8 cellular contexts compared by ENCODE assay signal in the genomic region with DNA sequence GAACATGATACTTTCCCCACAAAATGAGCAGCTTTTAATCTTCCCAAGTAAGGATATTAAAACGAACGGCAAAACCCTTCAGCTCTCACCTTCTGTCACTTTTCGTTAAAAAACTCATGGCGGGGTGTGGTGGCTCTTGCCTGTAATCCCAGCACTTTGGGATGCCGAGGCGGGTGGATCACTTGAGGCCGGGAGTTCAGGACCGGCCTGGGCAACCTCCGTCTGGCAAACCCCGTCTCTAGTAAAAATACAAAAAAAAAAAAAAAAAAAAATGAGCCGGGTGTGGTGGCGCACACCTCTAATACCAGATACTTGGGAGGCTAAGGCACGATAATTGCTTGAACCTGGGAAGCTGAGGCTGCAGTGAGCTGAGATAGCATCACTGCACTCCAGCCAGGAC. TPM values are rescaled to one million over a fixed set of nuclear protein-coding genes. Genes with fewer than 3 reads are reported as not detected.
DNase-seq lines count a peak whose midpoint lies in the region; ATAC-seq and TF ChIP-seq lines count a peak whose summit lies in the region.

No MANE protein-coding gene starts in this region.

- H2AFZ ChIP-seq in fibroblast of lung (ENCODE audit: low read length) (no peak overlapping the region), parathyroid adenoma (no peak overlapping the region)

- H3K9ac ChIP-seq in fibroblast of lung (ENCODE audit: insufficient read depth, low read length) (peak overlapping the region; percentile 94), parathyroid adenoma (peak overlapping the region; percentile 91)

- H3K36me3 Mint-ChIP-seq in Caco-2 (ENCODE audit: insufficient read depth, unreplicated experiment) = peaks cover 50% of the 10 kb centered on the region

- ATAC-seq in HG02798 (IDR thresholded peaks at IDR 0.05; ENCODE audit: poor library complexity, unreplicated experiment) (no peak), omental fat pad (ENCODE audit: low FRiP score) (no peak)

- H3K36me3 ChIP-seq in Caco-2 (ENCODE audit: control insufficient read depth, insufficient read depth, low read length) (peaks cover 15% of the 10 kb centered on the region), fibroblast of lung (ENCODE audit: control insufficient read depth, insufficient read depth, low read length) (peaks cover 29% of the 10 kb centered on the region), parathyroid adenoma (ENCODE audit: control insufficient read depth, insufficient read depth, low read length) (no peaks in the 10 kb centered on the region)

- H3K27me3 ChIP-seq in Caco-2 (replicated peaks; ENCODE audit: control insufficient read depth, insufficient read depth, low read length) (no peaks in the 10 kb centered on the region), fibroblast of lung (ENCODE audit: control insufficient read depth, insufficient read depth, low read length) (peaks cover 12% of the 10 kb centered on the region), parathyroid adenoma (ENCODE audit: control insufficient read depth, insufficient read depth, low read length) (no peaks in the 10 kb centered on the region)

- H3K79me2 ChIP-seq in fibroblast of lung (ENCODE audit: control insufficient read depth, insufficient read depth, low read length) (peaks cover 20% of the 10 kb centered on the region), parathyroid adenoma (peaks cover 4% of the 10 kb centered on the region)

- peak overlapping the region; percentile 84 for H3K4me3 Mint-ChIP-seq in Caco-2 (ENCODE audit: unreplicated experiment)

- H3K4me1 ChIP-seq in Caco-2 (peaks cover 20% of the 10 kb centered on the region), fibroblast of lung (ENCODE audit: control insufficient read depth, extremely low read depth, insufficient read depth, low read length) (peaks cover 6% of the 10 kb centered on the region), parathyroid adenoma (peaks cover 4% of the 10 kb centered on the region)

- H3K4me2 ChIP-seq in fibroblast of lung (ENCODE audit: extremely low read depth, insufficient read depth, low read length) (peak overlapping the region; percentile 83), parathyroid adenoma (ENCODE audit: low read length) (peak overlapping the region; percentile 96)

- H3K27ac ChIP-seq in RWPE1 = peak overlapping the region; percentile 68
- H3K27ac ChIP-seq in fibroblast of lung (ENCODE audit: insufficient read depth, low read length) = peak overlapping the region; percentile 85
- H3K27ac ChIP-seq in parathyroid adenoma = no peak overlapping the region

- H3K27me3 Mint-ChIP-seq in Caco-2 (ENCODE audit: insufficient read depth, unreplicated experiment) = no peaks in the 10 kb centered on the region

- TF ChIP-seq CTCF in Caco-2 (IDR thresholded peaks at IDR 0.05; ENCODE audit: insufficient read depth in 1 of 2, low read depth in 1 of 2, low read length in 1 of 2, severe bottlenecking in 1 of 2, unreplicated experiment in 1 of 2) (no peak), RWPE1 (conservative IDR thresholded peaks at IDR 0.05; ENCODE audit: low read depth) (no peak), fibroblast of lung (conservative IDR thresholded peaks at IDR 0.05 in 1 of 2, IDR thresholded peaks at IDR 0.05 in 1 of 2; ENCODE audit: low read depth in 1 of 2, low read length in 2 of 2) (no peak), parathyroid adenoma (IDR thresholded peaks at IDR 0.05) (no peak), omental fat pad (IDR thresholded peaks at IDR 0.05) (no peak)

- intact Hi-C loops in Caco-2 (cut with micrococcal nuclease; ENCODE audit: unreplicated experiment) = no loop called here

- H3K4me3 ChIP-seq in Caco-2 (ENCODE audit: low read depth, low read length) (peak overlapping the region; percentile 87), fibroblast of lung (replicated peaks in 1 of 4; ENCODE audit: control extremely low read depth in 1 of 4, insufficient read depth in 1 of 4, low read depth in 3 of 4, low read length in 4 of 4) (peak overlapping the region; percentile 86 to 97 (median 94)), parathyroid adenoma (ENCODE audit: low read depth, low read length) (peak overlapping the region; percentile 96)

- H4K20me1 ChIP-seq in fibroblast of lung (ENCODE audit: control insufficient read depth, extremely low read depth, insufficient read depth, low read length) = no peaks in the 10 kb centered on the region

- POLR2A ChIA-PET in Caco-2 (lab: Charles Lee) (interaction anchor here (0.7 to 1.4 kb wide), 2 partner anchors 11 to 470 kb away, joined by 3 to 7 read pairs; no protein-coding TSS in a partner anchor), RWPE1 (lab: Yijun Ruan, JAX; ENCODE audit: low non-redundant PET) (interaction anchor here (0.6 to 0.7 kb wide), 4 partner anchors 11 to 65 kb away, joined by 3 to 6 read pairs (median 3); no protein-coding TSS in a partner anchor)

- H3K27ac Mint-ChIP-seq in Caco-2 (ENCODE audit: unreplicated experiment) = peak overlapping the region; percentile 88

- DNase-seq in Caco-2 (no peak), RWPE1 (ENCODE audit: low spot score) (no peak), fibroblast of lung (ENCODE audit: low read depth in 2 of 2) (no peak), inferior parietal cortex (ENCODE audit: extremely low spot score) (no peak), omental fat pad (ENCODE audit: low spot score) (no peak), NCI-H446 treated with DMSO at 0.1 percent for 48 hours (lab: John Stamatoyannopoulos, UW) (no peak)

- H3K9me3 ChIP-seq in Caco-2 (no peaks in the 10 kb centered on the region), fibroblast of lung (ENCODE audit: control insufficient read depth, insufficient read depth, low read depth, low read length) (no peaks in the 10 kb centered on the region), parathyroid adenoma (ENCODE audit: control insufficient read depth, low read length) (no peaks in the 10 kb centered on the region)

- CTCF ChIA-PET in Caco-2 (lab: Charles Lee) (interaction anchor here (1.5 kb wide), 1 partner anchor 15 kb away, joined by 7 read pairs; no protein-coding TSS in a partner anchor), RWPE1 (lab: Yijun Ruan, JAX) (interaction anchor here (0.6 to 1.2 kb wide), 7 partner anchors 14 to 404 kb away, joined by 3 to 8 read pairs (median 4); no protein-coding TSS in a partner anchor)

- H3K4me1 Mint-ChIP-seq in Caco-2 (ENCODE audit: low read depth, unreplicated experiment) = peaks cover 19% of the 10 kb centered on the region

- TSS peak; percentile 40 for BruUV-seq in Caco-2 (replicated peaks; lab: Mats Ljungman, UMichigan)

- H3K9me3 Mint-ChIP-seq in Caco-2 (ENCODE audit: unreplicated experiment) = no peaks in the 10 kb centered on the region

RNA-seq across cellular contexts. Expression of a gene that starts 0.9 kb away (rescaled TPM):
- total RNA-seq in Caco-2 (2022) (236 and 240 TPM in 2 replicates), fibroblast of lung (94.8 and 139 TPM in 2 replicates), omental fat pad (100 to 1,000 TPM in 3 of 4 donors, 10 to 100 TPM in 1; 81.0 to 129 (median 105) TPM)
- 259 and 355 TPM in 2 replicates for polyA plus RNA-seq in fibroblast of lung
- 345 and 434 TPM in 2 replicates for polyA plus RNA-seq in fibroblast of lung (2012)
- 259 and 273 TPM in 2 replicates for polyA minus RNA-seq in fibroblast of lung (ENCODE audit: low replicate concordance)

RNA-seq across cellular contexts. Expression of a gene that starts 7.0 kb away (rescaled TPM):
- total RNA-seq in Caco-2 (2022) (28.8 and 30.0 TPM in 2 replicates), fibroblast of lung (21.6 and 29.1 TPM in 2 replicates), omental fat pad (10 to 100 TPM; 19.5 to 46.4 (median 25.8) TPM)
- polyA plus RNA-seq in fibroblast of lung = 18.2 and 20.8 TPM in 2 replicates
- polyA plus RNA-seq in fibroblast of lung (2012) = 30.8 and 30.9 TPM in 2 replicates
- polyA minus RNA-seq in fibroblast of lung (ENCODE audit: low replicate concordance) = 28.3 and 30.6 TPM in 2 replicates

RNA-seq across cellular contexts. Expression of a gene that starts 38.5 kb away (rescaled TPM):
- total RNA-seq in Caco-2 (2022) = 72.9 and 82.7 TPM in 2 replicates
- total RNA-seq in fibroblast of lung = 17.5 and 28.4 TPM in 2 replicates
- polyA plus RNA-seq in fibroblast of lung = 15.9 and 27.9 TPM in 2 replicates
- polyA plus RNA-seq in fibroblast of lung (2012) = 16.0 and 31.0 TPM in 2 replicates
- polyA minus RNA-seq in fibroblast of lung (ENCODE audit: low replicate concordance) = 29.0 and 78.7 TPM in 2 replicates
- 10 to 100 TPM; 43.3 to 92.5 (median 50.9) TPM for total RNA-seq in omental fat pad
